In the genomic region with DNA sequence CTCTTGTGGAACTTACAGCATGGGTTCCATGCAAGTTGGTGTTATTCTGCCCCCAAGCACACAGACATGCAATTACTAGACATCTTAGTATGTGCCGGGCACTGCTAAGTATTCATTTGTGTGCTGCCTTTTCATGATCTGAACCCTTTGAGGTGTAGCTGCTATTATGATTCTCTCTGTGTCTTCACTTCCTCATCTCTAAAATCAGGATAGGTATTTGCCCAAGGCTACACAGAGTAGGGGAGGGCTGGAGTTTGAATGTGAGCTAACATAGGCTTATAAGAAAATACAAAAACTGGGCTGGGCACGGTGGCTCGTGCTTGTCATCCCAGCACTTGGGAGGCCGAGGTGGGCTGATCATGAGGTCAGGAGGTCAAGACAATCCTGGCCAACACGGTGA, we compare ENCODE assay signal across 25 cellular contexts. TPM values are rescaled to one million over a fixed set of nuclear protein-coding genes. Genes with fewer than 3 reads are reported as not detected.
"Had no signal": no experiment of that assay in that cellular context is flagged by ENCODE, and none has a peak within 500 bp of the region (broad histone marks: within the 10 kb centered on the region; RNA-seq: fewer than 3 reads in every experiment).

No MANE protein-coding gene starts in this region.

- H3K27me3 ChIP-seq: colonic mucosa, gastrocnemius medialis, right atrium auricular region, suprapubic skin, transverse colon had no signal

- H3K4me3 Mint-ChIP-seq: dendritic cell treated with granulocyte-macrophage colony-stimulating factor and Interleukin-4, amounts not matched to agents 40 ng/mL and 50 ng/mL, for 4 days; endodermal cell; naive thymus-derived CD8-positive, alpha-beta T cell; nephron progenitor cell; stimulated activated effector memory CD8-positive, alpha-beta T cell treated with anti-CD3 and anti-CD28 coated beads, Interleukin-12 subunit alpha, Interleukin-12 subunit beta, amount 100 ng/mL, for 72 hours; stimulated activated naive CD8-positive, alpha-beta T cell treated with anti-CD3 and anti-CD28 coated beads, Interleukin-15, Interleukin-2, amounts not matched to agents 100 ng/mL and 50 ng/mL, for 24 hours had no signal

- H3K4me1 ChIP-seq: colonic mucosa, gastrocnemius medialis, prostate gland, right atrium auricular region, suprapubic skin, transverse colon had no signal

- H3K4me1 Mint-ChIP-seq: endodermal cell; nephron progenitor cell; stimulated activated effector memory CD8-positive, alpha-beta T cell treated with anti-CD3 and anti-CD28 coated beads, Interleukin-12 subunit alpha, Interleukin-12 subunit beta, amount 100 ng/mL, for 72 hours had no signal

- H3K27me3 Mint-ChIP-seq: dendritic cell treated with granulocyte-macrophage colony-stimulating factor and Interleukin-4, amounts not matched to agents 40 ng/mL and 50 ng/mL, for 4 days; naive thymus-derived CD8-positive, alpha-beta T cell; stimulated activated naive CD8-positive, alpha-beta T cell treated with anti-CD3 and anti-CD28 coated beads, Interleukin-15, Interleukin-2, amounts not matched to agents 100 ng/mL and 50 ng/mL, for 24 hours had no signal

- H3K36me3 ChIP-seq: prostate gland had no signal

- H3K27ac Mint-ChIP-seq: dendritic cell treated with granulocyte-macrophage colony-stimulating factor and Interleukin-4, amounts not matched to agents 40 ng/mL and 50 ng/mL, for 4 days; endodermal cell; nephron progenitor cell; stimulated activated naive CD8-positive, alpha-beta T cell treated with anti-CD3 and anti-CD28 coated beads, Interleukin-15, Interleukin-2, amounts not matched to agents 100 ng/mL and 50 ng/mL, for 24 hours had no signal

- H3K9me3 ChIP-seq: colonic mucosa, gastrocnemius medialis, lower lobe of right lung, prostate gland, right atrium auricular region, suprapubic skin, transverse colon had no signal

- FAIRE-seq: keratinocyte had no signal

- ATAC-seq: esophagus mucosa; gastrocnemius medialis; left ventricle myocardium superior; lower lobe of right lung; naive thymus-derived CD8-positive, alpha-beta T cell; sciatic nerve; stimulated activated effector memory CD8-positive, alpha-beta T cell treated with anti-CD3 and anti-CD28 coated beads, Interleukin-12 subunit alpha, Interleukin-12 subunit beta, amount 100 ng/mL, for 72 hours had no signal

- H3K27ac ChIP-seq: colonic mucosa, epithelial cell of prostate, gastrocnemius medialis, lower lobe of right lung, prostate gland, right atrium auricular region, suprapubic skin, transverse colon had no signal

- DNase-seq: colonic mucosa; effector CD8-positive, alpha-beta T cell; endodermal cell; foreskin fibroblast; gastrocnemius medialis; head of caudate nucleus; left ventricle myocardium superior; lower lobe of right lung; naive thymus-derived CD8-positive, alpha-beta T cell; nephron progenitor cell; nucleus accumbens; stimulated activated CD4-positive, alpha-beta T cell treated with anti-CD3 and anti-CD28 coated beads, Interleukin-2, amount 100 ng/mL, for 24 hours; stimulated activated CD4-positive, alpha-beta T cell treated with anti-CD3 and anti-CD28 coated beads, Interleukin-4, amount 100 ng/mL, for 24 hours; transverse colon had no signal

- H3K4me3 ChIP-seq: colonic mucosa, gastrocnemius medialis, lower lobe of right lung, prostate gland, right atrium auricular region, suprapubic skin, transverse colon had no signal

- H3K9me3 Mint-ChIP-seq: dendritic cell treated with granulocyte-macrophage colony-stimulating factor and Interleukin-4, amounts not matched to agents 40 ng/mL and 50 ng/mL, for 4 days; endodermal cell; naive thymus-derived CD8-positive, alpha-beta T cell; nephron progenitor cell; stimulated activated effector memory CD8-positive, alpha-beta T cell treated with anti-CD3 and anti-CD28 coated beads, Interleukin-12 subunit alpha, Interleukin-12 subunit beta, amount 100 ng/mL, for 72 hours; stimulated activated naive CD8-positive, alpha-beta T cell treated with anti-CD3 and anti-CD28 coated beads, Interleukin-15, Interleukin-2, amounts not matched to agents 100 ng/mL and 50 ng/mL, for 24 hours had no signal

RNA-seq across cellular contexts. Expression of a gene that starts 27.5 kb away (rescaled TPM):
- total RNA-seq: skeletal muscle tissue had no signal
